ENCODE assay signal across 8 cellular contexts in the genomic region with DNA sequence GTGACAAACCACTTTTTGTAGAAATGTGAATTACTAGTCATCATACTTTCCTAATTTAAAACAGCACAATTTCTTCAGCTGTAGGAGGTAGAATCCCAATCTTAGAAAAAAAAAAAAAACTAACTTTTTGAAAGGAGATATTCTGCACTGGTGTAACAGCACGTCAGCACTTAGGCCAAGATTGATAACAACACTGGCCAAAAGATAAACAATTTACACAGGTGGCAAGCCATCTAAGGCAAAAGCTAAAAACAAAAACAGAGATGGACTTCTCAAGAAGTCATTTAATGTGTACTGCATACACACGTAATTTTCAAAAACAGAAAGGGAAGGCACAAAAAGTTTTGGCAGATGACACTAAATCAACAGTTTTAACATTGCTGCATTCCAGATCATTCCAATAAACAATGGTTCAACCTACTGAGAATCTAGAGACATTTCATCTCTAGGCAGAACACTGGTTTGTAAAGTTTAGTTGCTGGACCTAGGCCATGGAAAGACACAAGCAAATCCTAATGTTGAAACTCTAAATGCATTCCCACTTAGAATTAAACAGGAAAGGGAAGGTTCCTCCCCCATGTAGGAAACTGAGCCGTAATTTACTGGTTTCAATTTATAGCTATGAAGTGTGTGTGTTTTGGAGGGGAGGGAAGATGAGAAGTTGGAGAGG. TPM values are rescaled to one million over a fixed set of nuclear protein-coding genes. Genes with fewer than 3 reads are reported as not detected.
DNase-seq lines count a peak whose midpoint lies in the region; ATAC-seq, FAIRE-seq and TF ChIP-seq lines count a peak whose summit lies in the region.

No MANE protein-coding gene starts in this region.

- no peak for DNase-seq in activated naive CD4-positive, alpha-beta T cell treated with Interleukin-2 at 50 U/mL for 16 hours
- DNase-seq in adrenal gland (no peak), upper lobe of right lung (no peak), D721Med (ENCODE audit: insufficient read length, low spot score) (no peak), NCI-H2081 treated with DMSO at 0.1 percent for 48 hours (lab: John Stamatoyannopoulos, UW) (no peak)

- TF ChIP-seq RAD21 in liver (IDR thresholded peaks at IDR 0.05) = peak in 1 of 2 donors; percentile 16

- H3K27me3 ChIP-seq in adrenal gland (no peaks in the 10 kb centered on the region), liver (ENCODE audit: control insufficient read depth in 4 of 4, insufficient read depth in 4 of 4, low read length in 3 of 4) (no peaks in the 10 kb centered on the region), upper lobe of right lung (no peaks in the 10 kb centered on the region)

- H3K4me3 ChIP-seq in adrenal gland = peak overlapping the region in 2 of 4 donors; percentile 64 to 90
- peak overlapping the region; percentile 83 to 91 (median 86) for H3K4me3 ChIP-seq in liver (ENCODE audit: low read depth in 1 of 3, low read length in 3 of 3)
- H3K4me3 ChIP-seq in upper lobe of right lung = peak overlapping the region; percentile 69

- ATAC-seq in upper lobe of right lung (no peak), HG02884 (IDR thresholded peaks at IDR 0.05; ENCODE audit: unreplicated experiment) (no peak)

- peaks cover 76% of the 10 kb centered on the region for H3K4me1 Mint-ChIP-seq in activated naive CD4-positive, alpha-beta T cell treated with anti-CD3 and anti-CD28 coated beads, Interleukin-2, amount 50 U/mL, for 24 hours

- H3K9me3 Mint-ChIP-seq in activated naive CD4-positive, alpha-beta T cell treated with anti-CD3 and anti-CD28 coated beads, Interleukin-2, amount 50 U/mL, for 24 hours = no peaks in the 10 kb centered on the region

- intact Hi-C loops in adrenal gland (cut with DNase I) (loop anchor here (5.0 kb wide), 2 partner anchors 46 to 109 kb away; no protein-coding TSS in a partner anchor), upper lobe of right lung (cut with DNase I) (no loop called here)

- no peak for FAIRE-seq in D721Med (lab: Jason Lieb, UNC)

- peak overlapping the region; percentile 78 for H3K27ac Mint-ChIP-seq in activated naive CD4-positive, alpha-beta T cell treated with anti-CD3 and anti-CD28 coated beads, Interleukin-2, amount 50 U/mL, for 24 hours

- H3K36me3 Mint-ChIP-seq in activated naive CD4-positive, alpha-beta T cell treated with anti-CD3 and anti-CD28 coated beads, Interleukin-2, amount 50 U/mL, for 24 hours = peaks cover 7% of the 10 kb centered on the region

- H3K27me3 Mint-ChIP-seq in activated naive CD4-positive, alpha-beta T cell treated with anti-CD3 and anti-CD28 coated beads, Interleukin-2, amount 50 U/mL, for 24 hours = no peaks in the 10 kb centered on the region

- WGBS in adrenal gland, 4 donors = 12 to 15% (median 13%) methylated on average over 3 of the region's 3 CpGs
- 7% methylated on average over 3 of the region's 3 CpGs for WGBS in liver

- no peaks in the 10 kb centered on the region for H3K9me3 ChIP-seq in adrenal gland (replicated peaks in 1 of 3)
- H3K9me3 ChIP-seq in liver (ENCODE audit: control insufficient read depth in 4 of 4, low read length in 3 of 4) = no peaks in the 10 kb centered on the region
- no peaks in the 10 kb centered on the region for H3K9me3 ChIP-seq in upper lobe of right lung

- H3K4me3 Mint-ChIP-seq in activated naive CD4-positive, alpha-beta T cell treated with anti-CD3 and anti-CD28 coated beads, Interleukin-2, amount 50 U/mL, for 24 hours = peak overlapping the region; percentile 97

- peak overlapping the region; percentile 81 to 88 for H3K9ac ChIP-seq in liver (ENCODE audit: low read depth in 1 of 2, low read length in 2 of 2)

- H3K36me3 ChIP-seq in adrenal gland (replicated peaks in 1 of 2) (no peaks in the 10 kb centered on the region), liver (ENCODE audit: control insufficient read depth in 4 of 4, insufficient read depth in 3 of 4, low read depth in 1 of 4, low read length in 3 of 4) (no peaks in the 10 kb centered on the region), upper lobe of right lung (no peaks in the 10 kb centered on the region)

- H3K4me1 ChIP-seq in adrenal gland (replicated peaks in 1 of 2) = peaks cover 0 to 46% of the 10 kb centered on the region in 2 donors
- peaks cover 14 to 71% (median 36%) of the 10 kb centered on the region in 4 donors for H3K4me1 ChIP-seq in liver (ENCODE audit: control insufficient read depth in 4 of 4, insufficient read depth in 4 of 4, low read length in 3 of 4)
- peaks cover 16% of the 10 kb centered on the region for H3K4me1 ChIP-seq in upper lobe of right lung

- H3K27ac ChIP-seq in adrenal gland (peak overlapping the region in 3 of 5 donors; percentile 95 to 98 (median 97)), liver (ENCODE audit: low read depth in 1 of 2, low read length in 2 of 2) (peak overlapping the region; percentile 94), upper lobe of right lung (peak overlapping the region; percentile 87)

- TF ChIP-seq CTCF in adrenal gland (IDR thresholded peaks at IDR 0.05) (no peak), liver (IDR thresholded peaks at IDR 0.05; ENCODE audit: low read depth, low read length, missing input control) (no peak), upper lobe of right lung (IDR thresholded peaks at IDR 0.05) (no peak), D721Med (IDR thresholded peaks at IDR 0.05; ENCODE audit: insufficient read depth, missing control alignments) (no peak)

- no peak for TF ChIP-seq POLR2A in adrenal gland (IDR thresholded peaks at IDR 0.05)

TF ChIP-seq in liver, 16 proteins besides CTCF, POLR2A, EP300 and RAD21:
- TF ChIP-seq RXRA (IDR thresholded peaks at IDR 0.05) (peak in 1 of 2 donors; percentile 43), YY1 (IDR thresholded peaks at IDR 0.05) (peak; percentile 70), GABPA (IDR thresholded peaks at IDR 0.05 in 1 of 2, conservative IDR thresholded peaks at IDR 0.05 in 1 of 2) (no peak), FOXA2 (IDR thresholded peaks at IDR 0.05) (peak; percentile 54), HNF4A (conservative IDR thresholded peaks at IDR 0.05) (peak; percentile 3 to 26), JUND (IDR thresholded peaks at IDR 0.05) (peak in 1 of 2 donors; percentile 29), SP1 (IDR thresholded peaks at IDR 0.05) (no peak)
- TF ChIP-seq, protein P1, sequence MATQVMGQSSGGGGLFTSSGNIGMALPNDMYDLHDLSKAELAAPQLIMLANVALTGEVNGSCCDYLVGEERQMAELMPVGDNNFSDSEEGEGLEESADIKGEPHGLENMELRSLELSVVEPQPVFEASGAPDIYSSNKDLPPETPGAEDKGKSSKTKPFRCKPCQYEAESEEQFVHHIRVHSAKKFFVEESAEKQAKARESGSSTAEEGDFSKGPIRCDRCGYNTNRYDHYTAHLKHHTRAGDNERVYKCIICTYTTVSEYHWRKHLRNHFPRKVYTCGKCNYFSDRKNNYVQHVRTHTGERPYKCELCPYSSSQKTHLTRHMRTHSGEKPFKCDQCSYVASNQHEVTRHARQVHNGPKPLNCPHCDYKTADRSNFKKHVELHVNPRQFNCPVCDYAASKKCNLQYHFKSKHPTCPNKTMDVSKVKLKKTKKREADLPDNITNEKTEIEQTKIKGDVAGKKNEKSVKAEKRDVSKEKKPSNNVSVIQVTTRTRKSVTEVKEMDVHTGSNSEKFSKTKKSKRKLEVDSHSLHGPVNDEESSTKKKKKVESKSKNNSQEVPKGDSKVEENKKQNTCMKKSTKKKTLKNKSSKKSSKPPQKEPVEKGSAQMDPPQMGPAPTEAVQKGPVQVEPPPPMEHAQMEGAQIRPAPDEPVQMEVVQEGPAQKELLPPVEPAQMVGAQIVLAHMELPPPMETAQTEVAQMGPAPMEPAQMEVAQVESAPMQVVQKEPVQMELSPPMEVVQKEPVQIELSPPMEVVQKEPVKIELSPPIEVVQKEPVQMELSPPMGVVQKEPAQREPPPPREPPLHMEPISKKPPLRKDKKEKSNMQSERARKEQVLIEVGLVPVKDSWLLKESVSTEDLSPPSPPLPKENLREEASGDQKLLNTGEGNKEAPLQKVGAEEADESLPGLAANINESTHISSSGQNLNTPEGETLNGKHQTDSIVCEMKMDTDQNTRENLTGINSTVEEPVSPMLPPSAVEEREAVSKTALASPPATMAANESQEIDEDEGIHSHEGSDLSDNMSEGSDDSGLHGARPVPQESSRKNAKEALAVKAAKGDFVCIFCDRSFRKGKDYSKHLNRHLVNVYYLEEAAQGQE (IDR thresholded peaks at IDR 0.05) = peak; percentile 26
- TF ChIP-seq, protein P2, sequence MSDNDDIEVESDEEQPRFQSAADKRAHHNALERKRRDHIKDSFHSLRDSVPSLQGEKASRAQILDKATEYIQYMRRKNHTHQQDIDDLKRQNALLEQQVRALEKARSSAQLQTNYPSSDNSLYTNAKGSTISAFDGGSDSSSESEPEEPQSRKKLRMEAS (IDR thresholded peaks at IDR 0.05) = peak; percentile 43
- TF ChIP-seq, protein P3, sequence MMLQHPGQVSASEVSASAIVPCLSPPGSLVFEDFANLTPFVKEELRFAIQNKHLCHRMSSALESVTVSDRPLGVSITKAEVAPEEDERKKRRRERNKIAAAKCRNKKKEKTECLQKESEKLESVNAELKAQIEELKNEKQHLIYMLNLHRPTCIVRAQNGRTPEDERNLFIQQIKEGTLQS (IDR thresholded peaks at IDR 0.05) = no peak
TF ChIP-seq in liver: peak in this region for 7.

RNA-seq across cellular contexts. Expression of a gene that starts 1.4 kb away (rescaled TPM):
- total RNA-seq in adrenal gland (10 to 100 TPM; 26.5 to 62.1 (median 37.9) TPM), liver (100 to 1,000 TPM; 115 to 135 TPM), upper lobe of right lung (40.0 TPM)
- polyA plus RNA-seq in adrenal gland (100 to 1,000 TPM in 1 of 3 donors, 10 to 100 TPM in 1, 1 to 10 TPM in 1; 7.3 to 116 (median 12.7) TPM), liver (10 to 100 TPM; 28.6 to 44.5 TPM)
